ENCODE assay signal across 16 cellular contexts in the genomic region with DNA sequence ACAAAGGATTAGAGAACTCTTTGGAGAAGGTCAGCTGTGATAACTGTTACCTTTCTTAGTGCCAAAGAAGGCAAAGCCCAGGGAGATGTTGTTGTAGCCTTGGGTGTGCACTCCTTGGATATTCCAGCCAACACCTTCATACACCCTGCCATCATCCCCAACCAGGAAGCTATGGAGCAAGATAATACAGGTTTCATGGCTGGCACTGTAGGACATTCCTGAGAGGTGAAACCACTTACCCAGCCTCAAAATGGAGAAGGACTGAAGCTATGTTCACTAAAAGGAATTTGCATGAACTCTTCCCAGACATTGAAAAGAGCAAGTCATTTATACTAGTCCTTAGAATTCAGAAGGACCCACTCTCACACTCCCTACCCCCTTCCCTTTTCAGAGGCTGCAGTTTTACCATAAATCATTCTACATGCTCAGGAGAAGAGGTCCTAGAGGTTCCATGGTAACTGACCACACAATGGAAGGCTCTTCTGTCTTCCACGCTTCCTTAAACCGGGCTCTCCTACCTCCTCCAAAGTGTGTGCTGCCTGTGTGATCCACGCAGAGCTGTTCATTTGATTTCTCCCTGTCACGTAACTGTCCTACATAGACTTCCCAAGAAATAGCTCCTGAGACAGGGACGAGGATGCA. TPM values are rescaled to one million over a fixed set of nuclear protein-coding genes. Genes with fewer than 3 reads are reported as not detected.
DNase-seq lines count a peak whose midpoint lies in the region; ATAC-seq and TF ChIP-seq lines count a peak whose summit lies in the region.
"Had no signal": no experiment of that assay in that cellular context is flagged by ENCODE, and none has a peak within 500 bp of the region (broad histone marks: within the 10 kb centered on the region; RNA-seq: fewer than 3 reads in every experiment).

No MANE protein-coding gene starts in this region.

- no peaks in the 10 kb centered on the region for H3K9me3 Mint-ChIP-seq in nephron progenitor cell
- H3K9me3 Mint-ChIP-seq: activated B cell treated with CpG ODN at 0.5 μM for 24 hours had no signal

- DNase-seq in AG20443 (ENCODE audit: low spot score) (peak; percentile 4), GM06990 (ENCODE audit: extremely low read depth, insufficient read length) (no peak), OCI-M1 (lab: John Stamatoyannopoulos, UW) (peak; percentile 94), foreskin keratinocyte (peak in 1 of 2 donors; percentile 55), nephron progenitor cell (no peak)
- DNase-seq: activated B cell treated with CpG ODN at 0.5 μM for 24 hours; activated CD8-positive, alpha-beta memory T cell treated with anti-CD3 and anti-CD28 coated beads, Interleukin-2, amount 10 ng/mL, durations not matched to agents 7 days and 5 days; activated naive CD4-positive, alpha-beta T cell treated with Interleukin-2 at 50 U/mL for 16 hours; dermis blood vessel endothelial cell; NCI-H82; right cardiac atrium; RPMI8226 had no signal

- peaks cover 27% of the 10 kb centered on the region for H3K27me3 Mint-ChIP-seq in nephron progenitor cell (ENCODE audit: low read depth, poor library complexity)

- H3K4me1 ChIP-seq in foreskin keratinocyte: peaks cover 8% of the 10 kb centered on the region

- peak; percentile 37 for ATAC-seq in foreskin keratinocyte
- no peak for ATAC-seq in GM19395 (IDR thresholded peaks at IDR 0.05; ENCODE audit: unreplicated experiment)
- no peak for ATAC-seq in HG03135 (IDR thresholded peaks at IDR 0.05; ENCODE audit: unreplicated experiment)
- ATAC-seq: activated CD8-positive, alpha-beta memory T cell treated with anti-CD3 and anti-CD28 coated beads, Interleukin-2, amount 10 ng/mL, durations not matched to agents 7 days and 5 days; right cardiac atrium had no signal

- no peaks in the 10 kb centered on the region for H3K36me3 Mint-ChIP-seq in nephron progenitor cell (ENCODE audit: low read depth)
- H3K36me3 Mint-ChIP-seq: activated CD8-positive, alpha-beta memory T cell treated with anti-CD3 and anti-CD28 coated beads, Interleukin-2, amount 10 ng/mL, durations not matched to agents 7 days and 5 days had no signal

- H3K27ac Mint-ChIP-seq in nephron progenitor cell: no peak overlapping the region
- H3K27ac Mint-ChIP-seq: activated B cell treated with CpG ODN at 0.5 μM for 24 hours; activated CD8-positive, alpha-beta memory T cell treated with anti-CD3 and anti-CD28 coated beads, Interleukin-2, amount 10 ng/mL, durations not matched to agents 7 days and 5 days had no signal

- H3K27ac ChIP-seq in foreskin keratinocyte: no peak overlapping the region

- H3K36me3 ChIP-seq in GM06990 (ENCODE audit: control insufficient read depth, insufficient read depth, low read length): no peaks in the 10 kb centered on the region; the same call in 1 of the 2 replicates

- H3K27me3 ChIP-seq in GM06990 (replicated peaks; ENCODE audit: control insufficient read depth, insufficient read depth, low read length) (no peaks in the 10 kb centered on the region), foreskin keratinocyte (no peaks in the 10 kb centered on the region)

- no peaks in the 10 kb centered on the region for H3K4me1 Mint-ChIP-seq in nephron progenitor cell

- no peak overlapping the region for H3K4me3 Mint-ChIP-seq in nephron progenitor cell
- H3K4me3 Mint-ChIP-seq: activated B cell treated with CpG ODN at 0.5 μM for 24 hours; activated CD8-positive, alpha-beta memory T cell treated with anti-CD3 and anti-CD28 coated beads, Interleukin-2, amount 10 ng/mL, durations not matched to agents 7 days and 5 days had no signal

- TF ChIP-seq CTCF in GM06990 (IDR thresholded peaks at IDR 0.05; ENCODE audit: insufficient read depth, low read length, poor library complexity, severe bottlenecking) (no peak), foreskin keratinocyte (conservative IDR thresholded peaks at IDR 0.05) (no peak), nephron progenitor cell (IDR thresholded peaks at IDR 0.05) (no peak)

- H3K4me3 ChIP-seq in GM06990 (replicated peaks; ENCODE audit: low read depth, low read length): peak overlapping the region; percentile 25

RNA-seq across cellular contexts. Expression of gene PGLYRP4, which starts 5.5 kb away (rescaled TPM):
- total RNA-seq in foreskin keratinocyte: 0.07 and 0.27 TPM in 2 replicates
- polyA plus RNA-seq in foreskin keratinocyte: 0.13 and 0.44 TPM in 2 replicates
- total RNA-seq: activated B cell treated with CpG ODN at 0.5 μM for 24 hours; activated CD8-positive, alpha-beta memory T cell treated with anti-CD3 and anti-CD28 coated beads, Interleukin-2, amount 10 ng/mL, durations not matched to agents 7 days and 5 days; dermis blood vessel endothelial cell; mesenteric fat pad; right cardiac atrium; subcutaneous adipose tissue had no signal
- polyA plus RNA-seq: right cardiac atrium had no signal

RNA-seq across cellular contexts. Expression of gene S100A9, which starts 14.5 kb away (rescaled TPM):
- total RNA-seq in foreskin keratinocyte: 12.1 and 19.1 TPM in 2 replicates
- polyA plus RNA-seq in foreskin keratinocyte: 16.0 and 21.7 TPM in 2 replicates
- total RNA-seq: activated CD8-positive, alpha-beta memory T cell treated with anti-CD3 and anti-CD28 coated beads, Interleukin-2, amount 10 ng/mL, durations not matched to agents 7 days and 5 days had no signal

RNA-seq across cellular contexts. Expression of gene PGLYRP3, which starts 30.4 kb away (rescaled TPM):
- not detected in 2 replicates for total RNA-seq in foreskin keratinocyte
- 0.06 TPM in 1 of 2 replicates, not detected in the other for polyA plus RNA-seq in foreskin keratinocyte
- total RNA-seq: activated B cell treated with CpG ODN at 0.5 μM for 24 hours; activated CD8-positive, alpha-beta memory T cell treated with anti-CD3 and anti-CD28 coated beads, Interleukin-2, amount 10 ng/mL, durations not matched to agents 7 days and 5 days; dermis blood vessel endothelial cell; mesenteric fat pad; right cardiac atrium; subcutaneous adipose tissue had no signal
- polyA plus RNA-seq: right cardiac atrium had no signal

RNA-seq across cellular contexts. Expression of gene S100A12, which starts 32.3 kb away (rescaled TPM):
- total RNA-seq in foreskin keratinocyte: not detected in 2 replicates
- not detected in 2 replicates for polyA plus RNA-seq in foreskin keratinocyte
- total RNA-seq: activated B cell treated with CpG ODN at 0.5 μM for 24 hours; activated CD8-positive, alpha-beta memory T cell treated with anti-CD3 and anti-CD28 coated beads, Interleukin-2, amount 10 ng/mL, durations not matched to agents 7 days and 5 days; dermis blood vessel endothelial cell had no signal

RNA-seq across cellular contexts. Expression of gene S100A8, which starts 47.7 kb away (rescaled TPM):
- total RNA-seq in foreskin keratinocyte: 4.1 and 6.2 TPM in 2 replicates
- polyA plus RNA-seq in foreskin keratinocyte: 5.5 and 6.2 TPM in 2 replicates
- total RNA-seq: activated B cell treated with CpG ODN at 0.5 μM for 24 hours; activated CD8-positive, alpha-beta memory T cell treated with anti-CD3 and anti-CD28 coated beads, Interleukin-2, amount 10 ng/mL, durations not matched to agents 7 days and 5 days; dermis blood vessel endothelial cell had no signal

Comparison
In these comparisons a context has a peak if more than half of its experiments do, and no peak if none do; other contexts are left out.
1. DNase-seq: peak in AG20443 (single experiment) and OCI-M1 (single experiment); none in GM06990 (single experiment) and nephron progenitor cell (single experiment).